ENCODE assay signal across 20 cellular contexts in genomic region chr4:41364871-41365270, GRCh38.
DNase-seq lines count a peak whose midpoint lies in the region; ATAC-seq and TF ChIP-seq lines count a peak whose summit lies in the region.
"Had no signal": no experiment of that assay in that cellular context is flagged by ENCODE, and none has a peak within 500 bp of the region (broad histone marks: within the 10 kb centered on the region; RNA-seq: fewer than 3 reads in every experiment).

No MANE protein-coding gene starts in this region.

- TF ChIP-seq EP300 in gastroesophageal sphincter (IDR thresholded peaks at IDR 0.05): no peak

- intact Hi-C loops in right lobe of liver (cut with DNase I): no loop called here

- peak; percentile 30 for DNase-seq in GM23248
- peak; percentile 32 for DNase-seq in amniotic epithelial cell (ENCODE audit: low read depth)
- no peak for DNase-seq in thoracic aorta (ENCODE audit: low spot score)
- DNase-seq in activated CD4-positive, alpha-beta T cell treated with anti-CD3 and anti-CD28 coated beads, Interleukin-2, amount 50 U/mL, for 4 hours: no peak
- DNase-seq in right lobe of liver: no peak
- DNase-seq: activated CD4-positive, alpha-beta T cell treated with anti-CD3 and anti-CD28 coated beads, Interleukin-2, amount 50 U/mL, for 48 hours; activated gamma-delta T cell treated with Interleukin-2 at 50 U/mL for 16 hours; aorta; GDM1; kidney glomerular epithelial cell; mucosa of descending colon; NCI-H1417 treated with DMSO at 0.1 percent for 48 hours; NCI-H2171; NCI-H69; OCI-M1; stimulated activated CD4-positive, alpha-beta T cell treated with anti-CD3 and anti-CD28 coated beads, Interleukin-12 subunit alpha, Interleukin-12 subunit beta, amount 100 ng/mL, for 4 hours; testis had no signal

- H3K79me2 ChIP-seq in GM23248 (ENCODE audit: insufficient read depth): no peaks in the 10 kb centered on the region

- H2AFZ ChIP-seq in GM23248: no peak overlapping the region
- H2AFZ ChIP-seq: neural progenitor cell had no signal

- no peak overlapping the region for H3K9ac ChIP-seq in GM23248
- H3K9ac ChIP-seq: neural progenitor cell had no signal

- peaks cover 10% of the 10 kb centered on the region; the same call in 1 of the 2 replicates for H3K4me1 ChIP-seq in GM23248 (ENCODE audit: insufficient read depth)
- H3K4me1 ChIP-seq in gastroesophageal sphincter: peaks cover 0 to 50% (median 10%) of the 10 kb centered on the region in 3 donors
- H3K4me1 ChIP-seq in thoracic aorta (ENCODE audit: control insufficient read depth in 1 of 2, low read depth in 2 of 2): peaks cover 19 to 53% of the 10 kb centered on the region in 2 donors
- H3K4me1 ChIP-seq in right lobe of liver: peaks cover 0 to 12% (median 3%) of the 10 kb centered on the region in 4 donors

- H3K9me3 ChIP-seq in GM23248 (ENCODE audit: low read depth): no peaks in the 10 kb centered on the region
- no peaks in the 10 kb centered on the region for H3K9me3 ChIP-seq in gastroesophageal sphincter
- H3K9me3 ChIP-seq in thoracic aorta: no peaks in the 10 kb centered on the region
- H3K9me3 ChIP-seq in right lobe of liver: no peaks in the 10 kb centered on the region
- H3K9me3 ChIP-seq: mucosa of descending colon, testis had no signal

- peak overlapping the region; percentile 61; the same call in 1 of the 2 replicates for H3K27ac ChIP-seq in GM23248
- peak overlapping the region in 1 of 4 donors; percentile 38 for H3K27ac ChIP-seq in gastroesophageal sphincter
- H3K27ac ChIP-seq in thoracic aorta: peak overlapping the region; percentile 78 to 92
- no peak overlapping the region for H3K27ac ChIP-seq in right lobe of liver
- H3K27ac ChIP-seq: neural progenitor cell, testis had no signal

- ATAC-seq in gastroesophageal sphincter (peak; percentile 9), thoracic aorta (ENCODE audit: insufficient number of reproducible peaks, low FRiP score, low read depth) (no peak), HG03159 (IDR thresholded peaks at IDR 0.05; ENCODE audit: unreplicated experiment) (no peak), right lobe of liver (no peak)
- ATAC-seq: mucosa of descending colon had no signal

- no peaks in the 10 kb centered on the region for H4K20me1 ChIP-seq in GM23248 (ENCODE audit: insufficient read depth)

- no peak overlapping the region for H3K4me2 ChIP-seq in GM23248 (ENCODE audit: unreplicated experiment)
- H3K4me2 ChIP-seq: neural progenitor cell had no signal

- H3F3A ChIP-seq in GM23248 (ENCODE audit: insufficient read depth): peaks cover 3% of the 10 kb centered on the region; the same call in 1 of the 2 replicates

- H3K36me3 ChIP-seq in GM23248 (ENCODE audit: low read depth): no peaks in the 10 kb centered on the region
- H3K36me3 ChIP-seq in gastroesophageal sphincter: no peaks in the 10 kb centered on the region
- H3K36me3 ChIP-seq in thoracic aorta: no peaks in the 10 kb centered on the region
- no peaks in the 10 kb centered on the region for H3K36me3 ChIP-seq in right lobe of liver
- H3K36me3 ChIP-seq: neural progenitor cell had no signal

- in situ Hi-C loops in GM23248 (cut with MboI): no loop called here

- 9 to 12% methylated on average over 3 of the region's 3 CpGs for WGBS in GM23248 (ENCODE audit: low coverage in 1 of 2, low lambda C conversion rate in 2 of 2, missing lambda C conversion rate in 2 of 2), 2 experiments
- 51 to 54% methylated on average over 2 to 3 of the region's 3 CpGs for WGBS in gastroesophageal sphincter (ENCODE audit: low coverage in 1 of 2), 2 donors
- WGBS in right lobe of liver (ENCODE audit: insufficient coverage, low coverage, low lambda C conversion rate, missing lambda C conversion rate): 48% methylated on average over 3 of the region's 3 CpGs

- H3K27me3 ChIP-seq in GM23248 (replicated peaks; ENCODE audit: insufficient read depth) (peaks cover 14% of the 10 kb centered on the region), gastroesophageal sphincter (no peaks in the 10 kb centered on the region), thoracic aorta (replicated peaks; ENCODE audit: insufficient read depth) (no peaks in the 10 kb centered on the region), right lobe of liver (no peaks in the 10 kb centered on the region)
- H3K27me3 ChIP-seq: testis had no signal

- TF ChIP-seq CTCF in gastroesophageal sphincter (IDR thresholded peaks at IDR 0.05): no peak
- TF ChIP-seq CTCF in thoracic aorta (IDR thresholded peaks at IDR 0.05): no peak
- no peak for TF ChIP-seq CTCF in right lobe of liver (IDR thresholded peaks at IDR 0.05)

- H3K4me3 ChIP-seq in GM23248 (no peak overlapping the region), gastroesophageal sphincter (no peak overlapping the region), thoracic aorta (peak overlapping the region; percentile 26), right lobe of liver (no peak overlapping the region)
- H3K4me3 ChIP-seq: mucosa of descending colon, neural progenitor cell, testis had no signal

- no peaks in the 10 kb centered on the region for H3K9me2 ChIP-seq in GM23248 (ENCODE audit: insufficient read depth)

- TF ChIP-seq POLR2A in gastroesophageal sphincter (IDR thresholded peaks at IDR 0.05) (no peak), right lobe of liver (IDR thresholded peaks at IDR 0.05) (no peak)

Comparison
In these comparisons a context has a peak if more than half of its experiments do, and no peak if none do; other contexts are left out.
1. DNase-seq: peak in GM23248 (single experiment) and amniotic epithelial cell (single experiment); none in thoracic aorta (single experiment), activated CD4-positive, alpha-beta T cell treated with anti-CD3 and anti-CD28 coated beads, Interleukin-2, amount 50 U/mL, for 4 hours (0 of 2) and right lobe of liver (0 of 3).
2. H3K27ac ChIP-seq: peak in GM23248 (single experiment) and thoracic aorta (2 of 2); none in right lobe of liver (0 of 3).